24 cellular contexts compared by ENCODE assay signal in genomic region chr15:86935841-86936240, GRCh38.
"Had no signal": no experiment of that assay in that cellular context is flagged by ENCODE, and none has a peak within 500 bp of the region (broad histone marks: within the 10 kb centered on the region; RNA-seq: fewer than 3 reads in every experiment).

No MANE protein-coding gene starts in this region.

- ATAC-seq: activated CD8-positive, alpha-beta T cell treated with anti-CD3 and anti-CD28 coated beads, Interleukin-2, amount 10 ng/mL, durations not matched to agents 7 days and 5 days; activated naive CD8-positive, alpha-beta T cell treated with anti-CD3 and anti-CD28 coated beads, Interleukin-2, amount 50 U/mL, for 24 hours; left cardiac atrium; sciatic nerve; stimulated activated memory B cell treated with anti-CD40 and anti-IgM and Interleukin-4, amounts not matched to agents 10 μg/mL and 1 μg/mL and 100 μg/mL, for 72 hours had no signal

- H3K9me3 ChIP-seq: stomach, testis, uterus had no signal

- H3K27ac ChIP-seq: cardiac muscle cell, stomach, testis, uterus, WERI-Rb-1 had no signal

- H3K4me3 Mint-ChIP-seq: activated CD8-positive, alpha-beta T cell treated with anti-CD3 and anti-CD28 coated beads, Interleukin-2, amount 10 ng/mL, durations not matched to agents 7 days and 5 days; activated naive CD8-positive, alpha-beta T cell treated with anti-CD3 and anti-CD28 coated beads, Interleukin-2, amount 50 U/mL, for 24 hours; activated T-helper 1 cell treated with anti-CD3 and anti-CD28 coated beads, Interleukin-12 subunit alpha, Interleukin-12 subunit beta, Interleukin-2, Interleukin-4 antibody, amounts not matched to agents 30 ng/mL and 10 ng/mL and 1 ng/mL, durations not matched to agents 14 hours and 24 hours and 36 hours; naive B cell; stimulated activated memory B cell treated with anti-CD40 and anti-IgM and Interleukin-4, amounts not matched to agents 10 μg/mL and 1 μg/mL and 100 μg/mL, for 72 hours; T-helper 2 cell treated with Interferon-gamma antibody and Interleukin-4, amounts not matched to agents 5 μg/mL and 100 μg/mL, for 36 hours had no signal

- H3K27ac Mint-ChIP-seq: activated CD8-positive, alpha-beta T cell treated with anti-CD3 and anti-CD28 coated beads, Interleukin-2, amount 10 ng/mL, durations not matched to agents 7 days and 5 days; activated naive CD8-positive, alpha-beta T cell treated with anti-CD3 and anti-CD28 coated beads, Interleukin-2, amount 50 U/mL, for 24 hours; activated T-helper 1 cell treated with anti-CD3 and anti-CD28 coated beads, Interleukin-12 subunit alpha, Interleukin-12 subunit beta, Interleukin-2, Interleukin-4 antibody, amounts not matched to agents 30 ng/mL and 10 ng/mL and 1 ng/mL, durations not matched to agents 14 hours and 24 hours and 36 hours; naive B cell; stimulated activated memory B cell treated with anti-CD40 and anti-IgM and Interleukin-4, amounts not matched to agents 10 μg/mL and 1 μg/mL and 100 μg/mL, for 72 hours; T-helper 2 cell treated with Interferon-gamma antibody and Interleukin-4, amounts not matched to agents 5 μg/mL and 100 μg/mL, for 36 hours had no signal

- H3K27me3 Mint-ChIP-seq: naive B cell; stimulated activated memory B cell treated with anti-CD40 and anti-IgM and Interleukin-4, amounts not matched to agents 10 μg/mL and 1 μg/mL and 100 μg/mL, for 72 hours had no signal

- H3K4me1 ChIP-seq: stomach, testis, uterus had no signal

- H3K4me1 Mint-ChIP-seq: activated naive CD8-positive, alpha-beta T cell treated with anti-CD3 and anti-CD28 coated beads, Interleukin-2, amount 50 U/mL, for 24 hours; naive B cell; stimulated activated memory B cell treated with anti-CD40 and anti-IgM and Interleukin-4, amounts not matched to agents 10 μg/mL and 1 μg/mL and 100 μg/mL, for 72 hours had no signal

- H3K27me3 ChIP-seq: cardiac muscle cell, testis, uterus had no signal

- H3K36me3 ChIP-seq: cardiac muscle cell, stomach, uterus, WERI-Rb-1 had no signal

- H3K9me3 Mint-ChIP-seq: T-helper 2 cell treated with Interferon-gamma antibody and Interleukin-4, amounts not matched to agents 5 μg/mL and 100 μg/mL, for 36 hours had no signal

- H3K36me3 Mint-ChIP-seq: naive B cell; stimulated activated memory B cell treated with anti-CD40 and anti-IgM and Interleukin-4, amounts not matched to agents 10 μg/mL and 1 μg/mL and 100 μg/mL, for 72 hours had no signal

- DNase-seq: activated CD4-positive, alpha-beta T cell treated with anti-CD3 and anti-CD28 coated beads for 1 hour; activated CD4-positive, alpha-beta T cell treated with anti-CD3 and anti-CD28 coated beads, Interleukin-2, amount 50 U/mL, for 1 hour; activated CD8-positive, alpha-beta T cell treated with anti-CD3 and anti-CD28 coated beads, Interleukin-2, amount 10 ng/mL, durations not matched to agents 7 days and 5 days; activated gamma-delta T cell; activated naive CD4-positive, alpha-beta T cell treated with anti-CD3 and anti-CD28 coated beads, Interleukin-2, amount 50 U/mL, for 16 hours; activated naive CD8-positive, alpha-beta T cell treated with anti-CD3 and anti-CD28 coated beads, Interleukin-2, amount 50 U/mL, for 24 hours; cortex of kidney; islet precursor cell; left cardiac atrium; mesenchymal stem cell; naive B cell; occipital lobe; small intestine; stimulated activated CD4-positive, alpha-beta T cell treated with anti-CD3 and anti-CD28 coated beads, Interleukin-2, amount 100 ng/mL, for 24 hours; stomach; testis; trophoblast cell; uterus; WERI-Rb-1 had no signal

- H3K4me3 ChIP-seq: cardiac muscle cell, stomach, testis, uterus had no signal
